Comparison of ENCODE assay signal across 31 cellular contexts in the genomic region with DNA sequence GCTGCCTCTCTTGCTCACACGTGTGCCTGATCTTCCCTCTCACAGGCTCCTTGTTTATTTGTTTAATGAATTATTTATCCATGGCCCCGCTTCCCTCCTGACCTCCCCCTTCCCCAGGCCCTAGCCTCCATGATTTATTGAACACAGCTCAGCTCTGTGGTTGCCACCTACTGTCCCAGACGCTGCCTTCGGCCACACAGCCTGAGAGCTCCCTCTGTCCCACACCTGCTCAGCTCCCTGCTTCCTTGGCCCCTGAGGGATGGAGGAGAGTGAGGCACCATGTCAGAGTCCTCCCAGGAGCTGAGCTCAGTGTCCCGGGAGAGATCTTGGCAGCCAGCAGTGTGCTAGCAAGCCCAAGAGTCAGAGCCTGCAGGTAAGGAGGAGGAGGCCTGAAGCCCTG. TPM values are rescaled to one million over a fixed set of nuclear protein-coding genes. Genes with fewer than 3 reads are reported as not detected.
DNase-seq lines count a peak whose midpoint lies in the region; ATAC-seq, FAIRE-seq and TF ChIP-seq lines count a peak whose summit lies in the region.
"Had no signal": no experiment of that assay in that cellular context is flagged by ENCODE, and none has a peak within 500 bp of the region (broad histone marks: within the 10 kb centered on the region; RNA-seq: fewer than 3 reads in every experiment).

No MANE protein-coding gene starts in this region.

- H3K4me1 ChIP-seq in kidney (ENCODE audit: control insufficient read depth in 1 of 2, insufficient read depth in 1 of 2, low read depth in 1 of 2, low read length in 2 of 2) (peaks cover 0 to 20% of the 10 kb centered on the region in 2 donors), suprapubic skin (peaks cover 88% of the 10 kb centered on the region)

- DNase-seq in Right ventricle myocardium inferior (ENCODE audit: missing footprints) = peak; percentile 53
- no peak for DNase-seq in Right ventricle myocardium superior
- peak; percentile 64 for DNase-seq in NCI-H1092 treated with DMSO at 0.1 percent for 48 hours (lab: John Stamatoyannopoulos, UW)
- DNase-seq in kidney = peak; percentile 29
- DNase-seq in suprapubic skin (ENCODE audit: low spot score in 2 of 2) = no peak
- no peak for DNase-seq in foreskin fibroblast
- no peak for DNase-seq in GM10266 (ENCODE audit: extremely low spot score)
- DNase-seq in effector memory CD8-positive, alpha-beta T cell = no peak
- DNase-seq: activated B cell treated with CpG ODN at 0.5 μM for 24 hours; activated CD4-positive, alpha-beta T cell treated with anti-CD3 and anti-CD28 coated beads, Interleukin-2, amount 50 U/mL, for 1 hour; activated T-cell treated with anti-CD3 and anti-CD28 coated beads, Interleukin-2, amount 50 U/mL, for 48 hours; body of pancreas; cerebellar nuclear complex; EL; Karpas-422; left ventricle myocardium superior; NCI-H187 treated with DMSO at 0.1 percent for 48 hours; NCI-H446; NK-92 treated with Interleukin-12 subunit alpha and Interleukin-12 subunit beta, amount 100 ng/mL, for 24 hours; PC-3; stimulated activated CD4-positive, alpha-beta T cell treated with anti-CD3 and anti-CD28 coated beads, Interleukin-2, amount 100 ng/mL, for 48 hours had no signal

- peaks cover 15% of the 10 kb centered on the region for H3K27me3 ChIP-seq in suprapubic skin

- TF ChIP-seq POLR2A in suprapubic skin (IDR thresholded peaks at IDR 0.05) = no peak

- no peak overlapping the region for H3K4me3 Mint-ChIP-seq in effector memory CD8-positive, alpha-beta T cell
- H3K4me3 Mint-ChIP-seq: activated B cell treated with CpG ODN at 0.5 μM for 24 hours, mesothelial cell of epicardium had no signal

- no peaks in the 10 kb centered on the region for H3K36me3 ChIP-seq in kidney (ENCODE audit: control insufficient read depth in 1 of 2, insufficient read depth in 2 of 2, low read length in 2 of 2)
- no peaks in the 10 kb centered on the region for H3K36me3 ChIP-seq in suprapubic skin
- H3K36me3 ChIP-seq: pancreas had no signal

- H3K27ac Mint-ChIP-seq in effector memory CD8-positive, alpha-beta T cell = no peak overlapping the region
- H3K27ac Mint-ChIP-seq: activated B cell treated with CpG ODN at 0.5 μM for 24 hours, mesothelial cell of epicardium had no signal

- TF ChIP-seq EP300 in suprapubic skin (IDR thresholded peaks at IDR 0.05) = no peak

- H3K9ac ChIP-seq in kidney (ENCODE audit: low read length in 2 of 2) = no peak overlapping the region

- H3K4me3 ChIP-seq in kidney (ENCODE audit: low read length in 2 of 2) = no peak overlapping the region
- H3K4me3 ChIP-seq in suprapubic skin = no peak overlapping the region
- no peak overlapping the region for H3K4me3 ChIP-seq in foreskin fibroblast (ENCODE audit: low read depth in 1 of 2, low read length in 2 of 2)
- H3K4me3 ChIP-seq: body of pancreas, pancreas had no signal

- H3K27ac ChIP-seq in kidney (ENCODE audit: low read depth in 2 of 2, low read length in 2 of 2) = no peak overlapping the region
- H3K27ac ChIP-seq in suprapubic skin = peak overlapping the region; percentile 38
- H3K27ac ChIP-seq: body of pancreas, C4-2B, HL-60, pancreas had no signal

- FAIRE-seq in kidney (lab: Jason Lieb, UNC) = no peak
- FAIRE-seq: GM12891, pancreas had no signal

- H3K36me3 Mint-ChIP-seq in effector memory CD8-positive, alpha-beta T cell (ENCODE audit: insufficient read depth) = peaks cover 9% of the 10 kb centered on the region
- H3K36me3 Mint-ChIP-seq: mesothelial cell of epicardium; naive thymus-derived CD4-positive, alpha-beta T cell had no signal

- H3K9me3 ChIP-seq in kidney (ENCODE audit: control insufficient read depth in 1 of 2, low read length in 2 of 2) = no peaks in the 10 kb centered on the region
- H3K9me3 ChIP-seq in suprapubic skin = no peaks in the 10 kb centered on the region
- H3K9me3 ChIP-seq: body of pancreas, pancreas had no signal

- peaks cover 11 to 18% of the 10 kb centered on the region in 2 donors for H3K4me1 Mint-ChIP-seq in effector memory CD8-positive, alpha-beta T cell (ENCODE audit: low read depth in 2 of 2)

- peaks cover 9 to 11% of the 10 kb centered on the region in 2 donors for H3K27me3 Mint-ChIP-seq in effector memory CD8-positive, alpha-beta T cell

- H3K9me3 Mint-ChIP-seq in effector memory CD8-positive, alpha-beta T cell = no peaks in the 10 kb centered on the region
- H3K9me3 Mint-ChIP-seq: activated B cell treated with CpG ODN at 0.5 μM for 24 hours, mesothelial cell of epicardium had no signal

- WGBS in suprapubic skin = 45% methylated on average over 5 of the region's 5 CpGs

- ATAC-seq in Right ventricle myocardium inferior = no peak
- ATAC-seq in Right ventricle myocardium superior (ENCODE audit: poor library complexity) = no peak
- ATAC-seq in effector memory CD8-positive, alpha-beta T cell (replicated peaks) = no peak
- ATAC-seq: body of pancreas; left ventricle myocardium superior; naive thymus-derived CD4-positive, alpha-beta T cell; pancreas; PC-3; right cardiac atrium had no signal

- TF ChIP-seq CTCF in kidney (IDR thresholded peaks at IDR 0.05; ENCODE audit: borderline replicate concordance, extremely low read depth, insufficient read depth) (no peak), suprapubic skin (IDR thresholded peaks at IDR 0.05) (no peak), foreskin fibroblast (IDR thresholded peaks at IDR 0.05; ENCODE audit: low read depth, low read length) (no peak), GM10266 (IDR thresholded peaks at IDR 0.05; ENCODE audit: control insufficient read depth, insufficient read depth, low read depth, missing control alignments) (no peak)

- intact Hi-C loops in Right ventricle myocardium inferior (cut with DNase I) (no loop called here), Right ventricle myocardium superior (cut with DNase I) (no loop called here), kidney (cut with DNase I) (no loop called here)

RNA-seq across cellular contexts. Expression of a gene that starts 3.1 kb away (rescaled TPM):
- 1.1 TPM for total RNA-seq in Right ventricle myocardium inferior
- total RNA-seq in Right ventricle myocardium superior = 0.75 TPM
- 1.7 TPM for total RNA-seq in kidney
- 1.2 TPM for polyA plus RNA-seq in kidney (ENCODE audit: insufficient read depth, low read depth, low replicate concordance)
- 100 to 1,000 TPM in 1 of 4 donors, 10 to 100 TPM in 3; 28.8 to 104 (median 77.6) TPM for total RNA-seq in suprapubic skin

RNA-seq across cellular contexts. Expression of a gene that starts 12.0 kb away (rescaled TPM):
- total RNA-seq in Right ventricle myocardium inferior = 2.1 TPM
- 2.6 TPM for total RNA-seq in Right ventricle myocardium superior
- total RNA-seq in kidney = 7.6 TPM
- polyA plus RNA-seq in kidney (ENCODE audit: insufficient read depth, low read depth, low replicate concordance) = 11.8 TPM
- 10 to 100 TPM; 22.4 to 44.2 (median 28.7) TPM for total RNA-seq in suprapubic skin

RNA-seq across cellular contexts. Expression of a gene that starts 24.4 kb away (rescaled TPM):
- total RNA-seq in Right ventricle myocardium inferior (101 TPM), Right ventricle myocardium superior (77.6 TPM), kidney (152 TPM), suprapubic skin (100 to 1,000 TPM; 304 to 327 (median 321) TPM)
- polyA plus RNA-seq in kidney (ENCODE audit: insufficient read depth, low read depth, low replicate concordance) = 68.4 TPM

RNA-seq across cellular contexts. Expression of a gene that starts 41.9 kb away (rescaled TPM):
- not detected for total RNA-seq in Right ventricle myocardium inferior
- total RNA-seq in Right ventricle myocardium superior = not detected
- not detected for total RNA-seq in kidney
- not detected for polyA plus RNA-seq in kidney (ENCODE audit: insufficient read depth, low read depth, low replicate concordance)
- 1 to 10 TPM in 3 of 4 donors, under 1 TPM in 1; 0.55 to 8.2 (median 2.8) TPM for total RNA-seq in suprapubic skin
- total RNA-seq: activated B cell treated with CpG ODN at 0.5 μM for 24 hours, body of pancreas, left ventricle myocardium superior, PC-3, right cardiac atrium, subcutaneous adipose tissue, ureter had no signal
- polyA plus RNA-seq: adipose tissue; naive thymus-derived CD4-positive, alpha-beta T cell; pancreas; right cardiac atrium had no signal

RNA-seq across cellular contexts. Expression of a gene that starts 42.0 kb away (rescaled TPM):
- total RNA-seq in Right ventricle myocardium inferior (0.35 TPM), Right ventricle myocardium superior (0.16 TPM), kidney (1.4 TPM), suprapubic skin (10 to 100 TPM; 13.4 to 36.0 (median 14.5) TPM)
- polyA plus RNA-seq in kidney (ENCODE audit: insufficient read depth, low read depth, low replicate concordance) = 0.43 TPM
- polyA plus RNA-seq: naive thymus-derived CD4-positive, alpha-beta T cell had no signal

Comparison
In these comparisons a context has a peak if more than half of its experiments do, and no peak if none do; other contexts are left out.
1. DNase-seq: peak in Right ventricle myocardium inferior (single experiment), NCI-H1092 treated with DMSO at 0.1 percent for 48 hours (single experiment) and kidney (single experiment); none in Right ventricle myocardium superior (single experiment), suprapubic skin (0 of 2), foreskin fibroblast (0 of 2), GM10266 (single experiment) and effector memory CD8-positive, alpha-beta T cell (0 of 3).
2. RNA of a gene that starts 3.1 kb away (total RNA-seq): 28.8 to 104 TPM in suprapubic skin; 1.7 TPM in kidney (single experiment), 1.1 TPM in Right ventricle myocardium inferior (single experiment) and 0.75 TPM in Right ventricle myocardium superior (single experiment); every median in the first group is over 10 times any median in the second.